ENCODE assay signal across 18 cellular contexts in the genomic region with DNA sequence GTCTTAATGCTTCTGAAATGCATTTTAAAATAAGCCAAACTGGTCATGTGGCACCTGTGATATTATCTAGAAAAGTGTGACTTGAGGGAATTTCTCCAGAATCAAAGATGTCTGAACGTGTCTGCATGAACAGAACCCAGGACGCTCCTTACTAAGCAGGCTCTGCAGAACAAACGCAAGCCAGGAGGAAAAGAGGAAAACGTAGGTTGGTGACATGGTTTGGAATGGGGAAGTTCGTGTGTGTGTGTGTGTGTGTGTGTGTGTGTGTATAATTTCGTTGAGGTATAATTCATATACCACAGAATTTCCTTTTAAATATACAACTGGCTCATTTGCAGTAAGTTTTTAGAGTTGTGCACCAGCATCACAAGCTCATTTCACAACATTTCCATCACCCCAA.
A peak's percentile ranks its signal among the peaks of the same experiment; 100 is the strongest.
DNase-seq lines count a peak whose midpoint lies in the region; ATAC-seq and TF ChIP-seq lines count a peak whose summit lies in the region.
"Had no signal": no experiment of that assay in that cellular context is flagged by ENCODE, and none has a peak within 500 bp of the region (broad histone marks: within the 10 kb centered on the region; RNA-seq: fewer than 3 reads in every experiment).

No MANE protein-coding gene starts in this region.

- POLR2A ChIA-PET in MCF 10A (lab: Yijun Ruan, JAX) (interaction anchor here (0.6 to 4.9 kb wide), 27 partner anchors 10 to 373 kb away, joined by 3 to 64 read pairs (median 4); a partner anchor contains a TSS), PC-9 (lab: Charles Lee; ENCODE audit: unreplicated experiment) (interaction anchor here (0.7 kb wide), 2 partner anchors 202 to 205 kb away, joined by 4 read pairs; no protein-coding TSS in a partner anchor)

- H3K9me2 ChIP-seq in PC-9 (ENCODE audit: insufficient read depth) = no peaks in the 10 kb centered on the region

- no peak for TF ChIP-seq CTCF in MCF 10A (IDR thresholded peaks at IDR 0.05; ENCODE audit: unreplicated experiment)
- TF ChIP-seq CTCF in breast epithelium (IDR thresholded peaks at IDR 0.05) = no peak
- no peak for TF ChIP-seq CTCF in mucosa of descending colon (IDR thresholded peaks at IDR 0.05)
- TF ChIP-seq CTCF in PC-9 (conservative IDR thresholded peaks at IDR 0.05) = no peak

- H3K27me3 Mint-ChIP-seq in MCF 10A (ENCODE audit: insufficient read depth, unreplicated experiment) = no peaks in the 10 kb centered on the region

- CTCF ChIA-PET in MCF 10A (lab: Yijun Ruan, JAX) = interaction anchor here (0.5 to 1.2 kb wide), 4 partner anchors 117 to 501 kb away, joined by 3 read pairs; no protein-coding TSS in a partner anchor
- CTCF ChIA-PET in PC-9 (lab: Charles Lee) = interaction anchor here (0.9 kb wide), 1 partner anchor 225 kb away, joined by 3 read pairs; no protein-coding TSS in a partner anchor

- no peak overlapping the region for H2AFZ ChIP-seq in PC-9

- peak; percentile 25 for ATAC-seq in mucosa of descending colon

- H3K9me3 ChIP-seq in breast epithelium (no peaks in the 10 kb centered on the region), esophagus (ENCODE audit: control insufficient read depth in 2 of 2, insufficient read depth in 1 of 2, low read depth in 1 of 2, low read length in 1 of 2) (no peaks in the 10 kb centered on the region), mucosa of descending colon (no peaks in the 10 kb centered on the region), PC-9 (ENCODE audit: insufficient read depth, low read depth) (no peaks in the 10 kb centered on the region)
- H3K9me3 ChIP-seq: BLaER1, MG63, SJCRH30 had no signal

- intact Hi-C loops in MCF 10A (cut with micrococcal nuclease) (no loop called here), breast epithelium (cut with DNase I; ENCODE audit: low total_unique reads) (no loop called here), mucosa of descending colon (cut with DNase I, micrococcal nuclease) (no loop called here), PC-9 (cut with micrococcal nuclease; ENCODE audit: unreplicated experiment) (loop anchor here (1.0 to 2.0 kb wide), 2 partner anchors 201 to 224 kb away; a partner anchor contains a TSS)

- BruUV-seq in MCF 10A (replicated peaks; lab: Mats Ljungman, UMichigan) (no TSS peak), PC-9 (replicated peaks; lab: Mats Ljungman, UMichigan) (no TSS peak)

- no peaks in the 10 kb centered on the region for H3K79me2 ChIP-seq in PC-9 (ENCODE audit: low read depth)

- WGBS in esophagus, 2 donors = 40 to 44% methylated on average over 6 of the region's 6 CpGs

- H3K27me3 ChIP-seq in breast epithelium (no peaks in the 10 kb centered on the region), esophagus (ENCODE audit: control insufficient read depth in 1 of 2, insufficient read depth in 2 of 2, low read length in 2 of 2) (no peaks in the 10 kb centered on the region), PC-9 (ENCODE audit: insufficient read depth, low read depth) (no peaks in the 10 kb centered on the region)
- H3K27me3 ChIP-seq: BLaER1, MG63, SJCRH30 had no signal

- H3F3A ChIP-seq in PC-9 (ENCODE audit: insufficient read depth, low read depth) = no peaks in the 10 kb centered on the region

- no peak overlapping the region for H3K4me3 ChIP-seq in breast epithelium
- H3K4me3 ChIP-seq in esophagus (ENCODE audit: low read depth in 1 of 2, low read length in 2 of 2) = no peak overlapping the region
- no peak overlapping the region for H3K4me3 ChIP-seq in mucosa of descending colon
- no peak overlapping the region for H3K4me3 ChIP-seq in PC-9
- H3K4me3 ChIP-seq: BLaER1, MG63, SJCRH30 had no signal

- DNase-seq in MCF 10A (ENCODE audit: unreplicated experiment) = no peak
- DNase-seq in breast epithelium (ENCODE audit: low spot score in 2 of 2) = no peak
- DNase-seq in mucosa of descending colon = peak in 1 of 3 donors; percentile 26
- DNase-seq in activated CD4-positive, alpha-beta T cell treated with anti-CD3 and anti-CD28 coated beads, Interleukin-2, amount 50 U/mL, for 4 hours = no peak
- no peak for DNase-seq in activated CD4-positive, alpha-beta T cell treated with anti-CD3 and anti-CD28 coated beads for 4 hours
- no peak for DNase-seq in NCI-H446 (lab: John Stamatoyannopoulos, UW)
- DNase-seq in PC-9 = no peak
- DNase-seq: 8988T, MG63, NCI-H1105 treated with DMSO at 0.1 percent for 48 hours, NCI-H1930, NCI-H2171, NCI-H446 treated with DMSO at 0.1 percent for 48 hours, OCI-M1, SJCRH30 had no signal

- H3K4me1 ChIP-seq in breast epithelium (no peaks in the 10 kb centered on the region), esophagus (ENCODE audit: control insufficient read depth in 2 of 2, insufficient read depth in 2 of 2, low read length in 1 of 2) (peaks cover 0 to 2% of the 10 kb centered on the region in 2 donors), mucosa of descending colon (ENCODE audit: low read depth) (peaks cover 2% of the 10 kb centered on the region), PC-9 (replicated peaks; ENCODE audit: insufficient read depth) (no peaks in the 10 kb centered on the region)
- H3K4me1 ChIP-seq: BLaER1, SJCRH30 had no signal

- no peak for TF ChIP-seq POLR2A in breast epithelium (IDR thresholded peaks at IDR 0.05)

- peak overlapping the region; percentile 72 for H3K4me3 Mint-ChIP-seq in MCF 10A (ENCODE audit: unreplicated experiment)

- H3K36me3 ChIP-seq in breast epithelium = no peaks in the 10 kb centered on the region
- H3K36me3 ChIP-seq in esophagus (ENCODE audit: control insufficient read depth in 2 of 2, insufficient read depth in 2 of 2, low read length in 1 of 2) = no peaks in the 10 kb centered on the region
- no peaks in the 10 kb centered on the region for H3K36me3 ChIP-seq in mucosa of descending colon (ENCODE audit: low read depth)
- no peaks in the 10 kb centered on the region for H3K36me3 ChIP-seq in PC-9 (ENCODE audit: low read depth)
- H3K36me3 ChIP-seq: BLaER1, MG63, SJCRH30 had no signal

- H4K20me1 ChIP-seq in PC-9 (ENCODE audit: insufficient read depth) = no peaks in the 10 kb centered on the region
- H4K20me1 ChIP-seq: BLaER1 had no signal

- no peak overlapping the region for H3K4me2 ChIP-seq in PC-9
- H3K4me2 ChIP-seq: BLaER1, KMS-11 had no signal

- no peaks in the 10 kb centered on the region for H3K9me3 Mint-ChIP-seq in MCF 10A (ENCODE audit: unreplicated experiment)

- H3K36me3 Mint-ChIP-seq in MCF 10A (ENCODE audit: insufficient read depth, unreplicated experiment) = no peaks in the 10 kb centered on the region

- H3K27ac Mint-ChIP-seq in MCF 10A (ENCODE audit: low read depth, unreplicated experiment) = peak overlapping the region; percentile 99

- no peak overlapping the region for H3K27ac ChIP-seq in breast epithelium
- H3K27ac ChIP-seq in esophagus (ENCODE audit: low read depth in 2 of 2, low read length in 1 of 2) = peak overlapping the region; percentile 18 to 37
- no peak overlapping the region for H3K27ac ChIP-seq in PC-9
- H3K27ac ChIP-seq: BLaER1, KMS-11, SJCRH30 had no signal

- peaks cover 17% of the 10 kb centered on the region for H3K4me1 Mint-ChIP-seq in MCF 10A (ENCODE audit: insufficient read depth, unreplicated experiment)

Comparison
In these comparisons a context has a peak if more than half of its experiments do, and no peak if none do; other contexts are left out.
1. H3K27ac ChIP-seq: peak in esophagus (2 of 2); none in breast epithelium (0 of 2) and PC-9 (single experiment).